In the genomic region with DNA sequence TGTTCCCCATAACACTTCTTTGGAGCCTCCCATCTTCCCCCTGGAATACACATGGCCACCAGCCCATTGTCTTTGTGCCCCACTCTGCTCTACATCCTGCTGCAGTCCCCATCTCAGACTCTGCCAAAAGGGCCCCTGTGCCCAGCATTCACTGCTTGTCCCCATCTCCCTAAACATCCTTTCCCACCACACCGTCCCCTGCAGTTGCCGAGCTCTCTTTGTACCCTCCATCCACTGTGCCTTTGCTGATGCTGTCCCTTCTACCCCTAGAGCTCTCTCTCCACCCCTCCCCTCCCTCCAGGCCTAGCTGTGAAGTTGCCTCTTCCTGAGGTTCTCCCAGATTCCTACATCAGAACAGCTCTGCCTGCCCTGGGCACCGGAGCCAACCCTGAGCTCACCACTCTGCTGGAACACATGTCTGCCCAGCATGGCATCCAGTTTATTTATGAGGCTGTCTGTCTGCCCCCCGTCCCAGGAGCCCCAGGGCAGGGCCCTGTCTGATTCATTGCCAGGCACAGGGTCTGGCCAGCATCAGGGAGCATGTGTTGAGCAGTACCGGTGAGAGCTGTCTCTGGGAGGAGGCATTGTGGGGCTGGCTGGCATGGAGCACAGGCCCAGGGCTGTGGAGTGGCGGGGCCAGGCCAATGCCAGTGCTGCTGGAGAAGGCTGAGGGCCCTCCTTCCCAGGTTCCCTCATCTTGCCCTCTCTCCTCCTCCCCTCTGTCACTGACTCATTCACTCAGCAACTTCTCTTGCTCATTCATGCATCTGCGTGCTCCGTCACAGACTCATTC, we compare ENCODE assay signal across 13 cellular contexts. TPM values are rescaled to one million over a fixed set of nuclear protein-coding genes. Genes with fewer than 3 reads are reported as not detected.
DNase-seq lines count a peak whose midpoint lies in the region; ATAC-seq and TF ChIP-seq lines count a peak whose summit lies in the region.
"Had no signal": no experiment of that assay in that cellular context is flagged by ENCODE, and none has a peak within 500 bp of the region (broad histone marks: within the 10 kb centered on the region; RNA-seq: fewer than 3 reads in every experiment).

No MANE protein-coding gene starts in this region.

- no peak overlapping the region for H2AFZ ChIP-seq in IMR-90 (replicated peaks; ENCODE audit: low read length, poor library complexity)

- intact Hi-C loops in IMR-90 (cut with micrococcal nuclease) = no loop called here

- peaks cover 2% of the 10 kb centered on the region; the same call in 1 of the 2 replicates for H3K4me1 ChIP-seq in IMR-90 (ENCODE audit: control insufficient read depth, insufficient read depth, low read length)

- H3K9me3 ChIP-seq in IMR-90 (ENCODE audit: control insufficient read depth, insufficient read depth, low read length) = no peaks in the 10 kb centered on the region
- H3K9me3 ChIP-seq: vagina had no signal

- H3K23ac ChIP-seq in IMR-90 (ENCODE audit: low read depth, low read length) = no peak overlapping the region

- no peak overlapping the region for H4K8ac ChIP-seq in IMR-90 (ENCODE audit: low read depth in 2 of 2, low read length in 2 of 2)

- H3K14ac ChIP-seq in IMR-90 (replicated peaks; ENCODE audit: low read depth, low read length) = no peak overlapping the region

- H3K4me3 ChIP-seq in IMR-90 (ENCODE audit: insufficient read depth, low read depth, low read length) (no peak overlapping the region), kidney epithelial cell (ENCODE audit: low read depth, low read length) (no peak overlapping the region)
- H3K4me3 ChIP-seq: vagina had no signal

- peak; percentile 40 for DNase-seq in IMR-90
- peak; percentile 92 for DNase-seq in cerebellar cortex (ENCODE audit: low spot score)
- DNase-seq in kidney epithelial cell (ENCODE audit: low read depth) = peak; percentile 69
- DNase-seq in substantia nigra (lab: John Stamatoyannopoulos, UW) = peak in 28 of 49 donors; percentile 8 to 79 (median 34)
- DNase-seq in stimulated activated naive CD8-positive, alpha-beta T cell treated with anti-CD3 and anti-CD28 coated beads, Interleukin-15, Interleukin-2, amounts not matched to agents 100 U/mL and 50 U/mL, for 24 hours = no peak
- no peak for DNase-seq in T-helper 2 cell treated with Interferon-gamma antibody and Interleukin-4, amounts not matched to agents 5 μg/mL and 100 μg/mL, for 36 hours (ENCODE audit: low spot score)
- DNase-seq: DMS79 treated with DMSO at 0.1 percent for 48 hours; KBM-7; stimulated activated CD4-positive, alpha-beta T cell treated with anti-CD3 and anti-CD28 coated beads, Interleukin-2, amount 100 ng/mL, for 24 hours had no signal

- no peak overlapping the region for H2BK20ac ChIP-seq in IMR-90 (ENCODE audit: low read depth, low read length)

- peaks cover 5% of the 10 kb centered on the region for H3K27me3 Mint-ChIP-seq in T-helper 2 cell treated with Interferon-gamma antibody and Interleukin-4, amounts not matched to agents 5 μg/mL and 100 μg/mL, for 36 hours (ENCODE audit: low read depth)

- no peak overlapping the region for H3K56ac ChIP-seq in IMR-90 (ENCODE audit: extremely low read depth, insufficient read depth, low read length)

- H2AK5ac ChIP-seq in IMR-90 (ENCODE audit: low read depth, low read length) = no peak overlapping the region

- TF ChIP-seq CTCF in IMR-90 (conservative IDR thresholded peaks at IDR 0.05; ENCODE audit: low read depth, low read length) (no peak), kidney epithelial cell (IDR thresholded peaks at IDR 0.05; ENCODE audit: insufficient read depth, low read length, poor library complexity, severe bottlenecking) (no peak)

- no peak overlapping the region for H2BK15ac ChIP-seq in IMR-90 (ENCODE audit: low read depth, low read length)

- in situ Hi-C loops in IMR-90 (cut with MboI; ENCODE audit: low sequenced_read_pairs) = no loop called here

- no peak overlapping the region for H3K4me2 ChIP-seq in IMR-90 (ENCODE audit: low read depth, low read length)

- ATAC-seq in IMR-90 (ENCODE audit: low read depth) (peak; percentile 73), GM18502 (IDR thresholded peaks at IDR 0.05; ENCODE audit: poor library complexity, unreplicated experiment) (no peak), GM21381 (IDR thresholded peaks at IDR 0.05; ENCODE audit: unreplicated experiment) (no peak)
- no peak for ATAC-seq in stimulated activated naive CD8-positive, alpha-beta T cell treated with anti-CD3 and anti-CD28 coated beads, Interleukin-15, Interleukin-2, amounts not matched to agents 100 U/mL and 50 U/mL, for 24 hours

- TF ChIP-seq POLR2A in IMR-90 (IDR thresholded peaks at IDR 0.05; ENCODE audit: low read depth, low read length) = no peak

- no peak overlapping the region for H2BK120ac ChIP-seq in IMR-90 (ENCODE audit: low read depth, low read length)

- H4K5ac ChIP-seq in IMR-90 (ENCODE audit: low read depth, low read length) = no peak overlapping the region

- H3K27ac ChIP-seq in IMR-90 (ENCODE audit: insufficient read depth, low read length) (no peak overlapping the region), substantia nigra (ENCODE audit: low read depth, low read length, poor library complexity, severe bottlenecking) (peak overlapping the region; percentile 9)
- H3K27ac ChIP-seq: vagina had no signal

- CTCF ChIA-PET in IMR-90 (lab: Yijun Ruan, JAX) = interaction anchor here (0.6 to 1.5 kb wide), 2 partner anchors 22 to 36 kb away, joined by 3 to 5 read pairs; no protein-coding TSS in a partner anchor

- H3K79me1 ChIP-seq in IMR-90 (ENCODE audit: low read depth in 1 of 2, low read length in 2 of 2) = no peaks in the 10 kb centered on the region

- POLR2A ChIA-PET in IMR-90 (lab: Charles Lee; ENCODE audit: unreplicated experiment) = no interaction called here

- H3K4ac ChIP-seq in IMR-90 (ENCODE audit: low read depth, low read length) = no peak overlapping the region

- TF ChIP-seq RAD21 in IMR-90 (IDR thresholded peaks at IDR 0.05; ENCODE audit: low read length) = no peak

- no peaks in the 10 kb centered on the region for H3K36me3 Mint-ChIP-seq in T-helper 2 cell treated with Interferon-gamma antibody and Interleukin-4, amounts not matched to agents 5 μg/mL and 100 μg/mL, for 36 hours (ENCODE audit: low read depth)
- H3K36me3 Mint-ChIP-seq: memory B cell had no signal

- H2AK9ac ChIP-seq in IMR-90 (replicated peaks; ENCODE audit: low read depth, low read length, poor library complexity) = no peak overlapping the region

- no peaks in the 10 kb centered on the region for H3K9me3 Mint-ChIP-seq in T-helper 2 cell treated with Interferon-gamma antibody and Interleukin-4, amounts not matched to agents 5 μg/mL and 100 μg/mL, for 36 hours
- H3K9me3 Mint-ChIP-seq: memory B cell had no signal

- H3K18ac ChIP-seq in IMR-90 (ENCODE audit: low read depth, low read length) = no peak overlapping the region

- no peaks in the 10 kb centered on the region for H3K9me1 ChIP-seq in IMR-90 (ENCODE audit: insufficient read depth, low read length)

- no peak overlapping the region for H3K9ac ChIP-seq in IMR-90 (ENCODE audit: low read depth, low read length)

- dilution Hi-C loops in IMR-90 (cut with HindIII; ENCODE audit: low sequenced_read_pairs, unreplicated experiment) = no loop called here

- H3K4me3 Mint-ChIP-seq in T-helper 2 cell treated with Interferon-gamma antibody and Interleukin-4, amounts not matched to agents 5 μg/mL and 100 μg/mL, for 36 hours = no peak overlapping the region
- H3K4me3 Mint-ChIP-seq: memory B cell had no signal

- H4K20me1 ChIP-seq in IMR-90 (ENCODE audit: insufficient read depth, low read length) = no peaks in the 10 kb centered on the region

- no TSS peak for BruUV-seq in IMR-90 (replicated peaks; lab: Mats Ljungman, UMichigan)

- H3K36me3 ChIP-seq in IMR-90 (ENCODE audit: control insufficient read depth, insufficient read depth, low read length) (no peaks in the 10 kb centered on the region), kidney epithelial cell (ENCODE audit: control insufficient read depth, insufficient read depth, low read length) (no peaks in the 10 kb centered on the region)
- H3K36me3 ChIP-seq: vagina had no signal

- H3K4me1 Mint-ChIP-seq in T-helper 2 cell treated with Interferon-gamma antibody and Interleukin-4, amounts not matched to agents 5 μg/mL and 100 μg/mL, for 36 hours (ENCODE audit: low read depth) = no peaks in the 10 kb centered on the region
- H3K4me1 Mint-ChIP-seq: memory B cell had no signal

- H2BK5ac ChIP-seq in IMR-90 (ENCODE audit: low read depth, low read length, poor library complexity, severe bottlenecking) = no peak overlapping the region

- no peak overlapping the region for H3K27ac Mint-ChIP-seq in T-helper 2 cell treated with Interferon-gamma antibody and Interleukin-4, amounts not matched to agents 5 μg/mL and 100 μg/mL, for 36 hours
- H3K27ac Mint-ChIP-seq: memory B cell had no signal

- H3K27me3 ChIP-seq in IMR-90 (ENCODE audit: control insufficient read depth, insufficient read depth, low read length) (peaks cover 15% of the 10 kb centered on the region; the same call in 1 of the 2 replicates), kidney epithelial cell (ENCODE audit: control insufficient read depth, insufficient read depth, low read length) (no peaks in the 10 kb centered on the region)
- H3K27me3 ChIP-seq: vagina had no signal

- 85% methylated on average over 3 of the region's 8 CpGs; no CpG with 5 or more reads in 1 of the 2 experiments for WGBS in IMR-90 (ENCODE audit: extremely low coverage in 2 of 2, insufficient read length in 1 of 2), 2 experiments

- no peak overlapping the region for H4K91ac ChIP-seq in IMR-90 (ENCODE audit: insufficient read depth, low read depth, low read length)

TF ChIP-seq in IMR-90, 13 proteins besides CTCF, POLR2A, EP300 and RAD21 (continues in another document):
- no peak for TF ChIP-seq NFE2L2 (IDR thresholded peaks at IDR 0.05; ENCODE audit: low read depth, low read length)
- no peak for TF ChIP-seq MAFK (IDR thresholded peaks at IDR 0.05; ENCODE audit: low read depth, low read length)
- TF ChIP-seq MAZ (IDR thresholded peaks at IDR 0.05; ENCODE audit: borderline replicate concordance, low read depth, low read length) = no peak
- TF ChIP-seq CHD1 (IDR thresholded peaks at IDR 0.05; ENCODE audit: low read depth, low read length) = no peak
- no peak for TF ChIP-seq BHLHE40 (IDR thresholded peaks at IDR 0.05; ENCODE audit: low read depth, low read length)
- no peak for TF ChIP-seq CEBPB (IDR thresholded peaks at IDR 0.05; ENCODE audit: low read depth, low read length)
- no peak for TF ChIP-seq RFX5 (IDR thresholded peaks at IDR 0.05; ENCODE audit: low read depth, low read length)
- TF ChIP-seq FOS (IDR thresholded peaks at IDR 0.05; ENCODE audit: low read depth, low read length) = no peak

RNA-seq across cellular contexts. Expression of gene EDN2, which starts 28.8 kb away (rescaled TPM):
- total RNA-seq in IMR-90 (2012; rRNA removed) (not detected in 2 replicates), kidney epithelial cell (0.96 TPM in 1 of 2 replicates, not detected in the other)
- 0.22 and 0.27 TPM in 2 replicates for polyA plus RNA-seq in IMR-90 (2012; rRNA removed)
- polyA plus RNA-seq in IMR-90 (2012; cell fraction: cytosol; rRNA removed) = 0.05 and 0.14 TPM in 2 replicates
- polyA plus RNA-seq in IMR-90 (2012; cell fraction: nucleus; rRNA removed; ENCODE audit: low replicate concordance) = 0.69 and 1.0 TPM in 2 replicates

Comparison
In these comparisons a context has a peak if more than half of its experiments do, and no peak if none do; other contexts are left out.
1. DNase-seq: peak in IMR-90 (single experiment), cerebellar cortex (single experiment), kidney epithelial cell (single experiment) and substantia nigra (28 of 49); none in stimulated activated naive CD8-positive, alpha-beta T cell treated with anti-CD3 and anti-CD28 coated beads, Interleukin-15, Interleukin-2, amounts not matched to agents 100 U/mL and 50 U/mL, for 24 hours (single experiment) and T-helper 2 cell treated with Interferon-gamma antibody and Interleukin-4, amounts not matched to agents 5 μg/mL and 100 μg/mL, for 36 hours (single experiment).